7 cellular contexts compared by ENCODE assay signal in the genomic region with DNA sequence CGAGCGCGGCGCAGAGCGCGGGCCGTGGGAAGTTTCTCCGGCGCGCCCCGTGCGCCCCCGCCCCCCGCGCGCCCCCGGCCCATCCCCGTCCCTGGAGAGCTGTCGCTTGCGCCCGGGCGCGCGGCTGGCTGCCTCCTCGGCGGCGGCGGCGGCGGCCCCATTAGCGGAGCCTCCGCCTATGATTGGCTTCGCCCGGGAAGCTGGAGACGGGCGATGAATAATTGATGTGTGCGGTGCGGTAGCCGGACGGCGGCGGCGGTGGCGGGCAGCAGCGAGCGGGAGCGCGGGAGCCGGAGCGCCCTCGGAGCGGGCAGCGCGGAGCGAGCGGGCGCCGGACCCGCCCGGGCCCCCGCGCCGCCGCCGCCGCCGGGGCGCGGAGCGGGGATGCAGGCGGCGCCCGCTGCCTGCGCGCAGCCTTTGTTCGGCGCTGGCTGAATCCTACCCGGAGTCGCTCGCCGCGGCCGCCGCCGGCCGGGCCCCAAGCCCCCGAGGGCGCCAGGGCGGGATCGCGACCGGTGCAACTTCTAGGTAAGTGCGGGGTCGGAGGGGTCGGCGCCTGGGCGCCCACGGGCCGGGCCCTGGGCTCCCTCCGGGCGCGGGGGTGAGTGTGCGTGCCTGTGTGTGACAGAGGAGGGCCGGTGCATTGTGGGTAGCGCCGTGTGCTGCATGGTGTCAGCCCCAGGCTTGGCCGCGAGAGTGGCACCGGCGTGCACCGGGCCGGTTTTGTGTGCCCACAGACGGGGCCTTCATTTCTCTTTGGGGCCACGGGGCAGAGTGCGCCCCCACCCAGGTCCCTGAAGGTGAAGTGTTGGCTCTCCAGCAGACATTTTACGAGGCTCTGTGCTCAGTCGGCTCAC.
A peak's percentile ranks its signal among the peaks of the same experiment; 100 is the strongest.
DNase-seq lines count a peak whose midpoint lies in the region; ATAC-seq and TF ChIP-seq lines count a peak whose summit lies in the region.

No MANE protein-coding gene starts in this region.

- intact Hi-C loops in head of caudate nucleus (cut with DNase I): loop anchor here (5.0 kb wide), 1 partner anchor 44 kb away; no protein-coding TSS in a partner anchor

- peaks cover 2% of the 10 kb centered on the region for H3K27me3 Mint-ChIP-seq in progenitor cell of endocrine pancreas

- peaks cover 30% of the 10 kb centered on the region for H3K4me1 Mint-ChIP-seq in progenitor cell of endocrine pancreas (ENCODE audit: low read depth)

- H3K9me3 Mint-ChIP-seq in progenitor cell of endocrine pancreas (ENCODE audit: low read depth): no peaks in the 10 kb centered on the region

- no peak overlapping the region for H3K27ac Mint-ChIP-seq in progenitor cell of endocrine pancreas

- no peaks in the 10 kb centered on the region for H3K36me3 Mint-ChIP-seq in progenitor cell of endocrine pancreas (ENCODE audit: insufficient read depth)

- peak overlapping the region; percentile 68 for H3K4me3 Mint-ChIP-seq in progenitor cell of endocrine pancreas (ENCODE audit: low read depth)

- DNase-seq in NCI-H510A treated with DMSO at 0.1 percent for 48 hours (lab: John Stamatoyannopoulos, UW) (peak; percentile 36), head of caudate nucleus (peak; percentile 63 to 91 (median 83)), progenitor cell of endocrine pancreas (ENCODE audit: low spot score, unreplicated experiment) (peak; percentile 61), NCI-H526 treated with DMSO at 0.1 percent for 48 hours (lab: John Stamatoyannopoulos, UW) (no peak)
- peak; percentile 55 for DNase-seq in activated T-helper 9 cell treated with anti-CD3 and anti-CD28 coated beads, Interleukin-2, amount 50 U/mL, for 16 hours (ENCODE audit: low read depth)

- no peak for TF ChIP-seq CTCF in progenitor cell of endocrine pancreas (IDR thresholded peaks at IDR 0.05; ENCODE audit: unreplicated experiment)

- peak; percentile 57 for ATAC-seq in GM18511 (IDR thresholded peaks at IDR 0.05; ENCODE audit: unreplicated experiment)
- peak; percentile 41 for ATAC-seq in HG02588 (IDR thresholded peaks at IDR 0.05; ENCODE audit: unreplicated experiment)
